Comparison of ENCODE assay signal across 8 cellular contexts in genomic region chr1:27428316-27429028, GRCh38. TPM values are rescaled to one million over a fixed set of nuclear protein-coding genes. Genes with fewer than 3 reads are reported as not detected.
DNase-seq lines count a peak whose midpoint lies in the region; ATAC-seq and TF ChIP-seq lines count a peak whose summit lies in the region.

No MANE protein-coding gene starts in this region.

- no peaks in the 10 kb centered on the region for H3K27me3 ChIP-seq in H7 (ENCODE audit: control insufficient read depth, insufficient read depth, low read length)
- no peaks in the 10 kb centered on the region for H3K27me3 ChIP-seq in vagina

- intact Hi-C loops in vagina (cut with DNase I): no loop called here

- H3K4me3 Mint-ChIP-seq in T-cell (peak overlapping the region; percentile 62 to 74 (median 64)), naive B cell (peak overlapping the region; percentile 57 to 86 (median 76))
- H3K4me3 Mint-ChIP-seq in effector memory CD8-positive, alpha-beta T cell: no peak overlapping the region

- no peak for TF ChIP-seq CTCF in vagina (IDR thresholded peaks at IDR 0.05)

- peaks cover 83% of the 10 kb centered on the region for H3K4me1 ChIP-seq in vagina

- H3K36me3 Mint-ChIP-seq in T-cell: peaks cover 26% of the 10 kb centered on the region
- H3K36me3 Mint-ChIP-seq in effector memory CD8-positive, alpha-beta T cell (ENCODE audit: insufficient read depth): peaks cover 34% of the 10 kb centered on the region
- peaks cover 4 to 7% of the 10 kb centered on the region in 2 donors for H3K36me3 Mint-ChIP-seq in naive B cell

- H3K4me1 Mint-ChIP-seq in T-cell (peaks cover 76 to 82% (median 81%) of the 10 kb centered on the region in 3 donors), naive B cell (peaks cover 59 to 87% (median 68%) of the 10 kb centered on the region in 3 donors)
- H3K4me1 Mint-ChIP-seq in effector memory CD8-positive, alpha-beta T cell (ENCODE audit: low read depth in 2 of 2): peaks cover 32 to 40% of the 10 kb centered on the region in 2 donors

- peak; percentile 55 for DNase-seq in H7
- DNase-seq in T-cell: peak in 1 of 34 experiments; percentile 9
- DNase-seq in effector memory CD8-positive, alpha-beta T cell: no peak
- no peak for DNase-seq in naive B cell
- no peak for DNase-seq in vagina (ENCODE audit: extremely low spot score in 2 of 2)

- H3K36me3 ChIP-seq in H7 (replicated peaks; ENCODE audit: control insufficient read depth, insufficient read depth, low read length) (peaks cover 4% of the 10 kb centered on the region), vagina (peaks cover 0 to 17% of the 10 kb centered on the region in 2 donors)

- POLR2A ChIA-PET in T-cell (lab: Charles Lee): interaction anchor here (0.6 kb wide), 4 partner anchors 9 to 1297 kb away, joined by 3 to 7 read pairs (median 3); no protein-coding TSS in a partner anchor

- H3K9me3 Mint-ChIP-seq in T-cell (no peaks in the 10 kb centered on the region), naive B cell (no peaks in the 10 kb centered on the region)
- H3K9me3 Mint-ChIP-seq in effector memory CD8-positive, alpha-beta T cell: no peaks in the 10 kb centered on the region

- H3K4me3 ChIP-seq in H7 (ENCODE audit: insufficient read depth, low read depth, low read length) (no peak overlapping the region), vagina (peak overlapping the region in 1 of 2 donors; percentile 13)

- H3K27me3 Mint-ChIP-seq in T-cell (no peaks in the 10 kb centered on the region), naive B cell (no peaks in the 10 kb centered on the region)
- H3K27me3 Mint-ChIP-seq in effector memory CD8-positive, alpha-beta T cell: no peaks in the 10 kb centered on the region

- ATAC-seq in T-cell (replicated peaks in 1 of 4) (peak; percentile 22 to 34 (median 30)), naive B cell (ENCODE audit: low read depth in 2 of 2) (peak in 1 of 2 donors; percentile 20), HG03196 (IDR thresholded peaks at IDR 0.05; ENCODE audit: unreplicated experiment) (no peak), GM18909 (IDR thresholded peaks at IDR 0.05; ENCODE audit: poor library complexity, unreplicated experiment) (no peak), GM21576 (IDR thresholded peaks at IDR 0.05; ENCODE audit: unreplicated experiment) (no peak)
- no peak for ATAC-seq in effector memory CD8-positive, alpha-beta T cell (replicated peaks)

- CTCF ChIA-PET in T-cell (lab: Charles Lee): interaction anchor here (0.5 to 2.2 kb wide), 10 partner anchors 14 to 301 kb away, joined by 3 to 10 read pairs (median 4); no protein-coding TSS in a partner anchor

- no peak for TF ChIP-seq POLR2A in vagina (IDR thresholded peaks at IDR 0.05)

- H3K27ac ChIP-seq in vagina: peak overlapping the region; percentile 69

- H3K27ac Mint-ChIP-seq in T-cell (peak overlapping the region; percentile 88 to 94), naive B cell (peak overlapping the region; percentile 86 to 98 (median 94))
- H3K27ac Mint-ChIP-seq in effector memory CD8-positive, alpha-beta T cell: peak overlapping the region; percentile 66 to 83

- no peaks in the 10 kb centered on the region for H3K9me3 ChIP-seq in vagina

RNA-seq across cellular contexts. Expression of gene GPR3, which starts 36.0 kb away (rescaled TPM):
- total RNA-seq in H7 (2014; rRNA removed; shearing (Covaris generic)): 5.8 and 8.5 TPM in 2 replicates
- under 1 TPM in 2 of 5 donors, not detected in 3; 0.21 to 0.35 TPM for total RNA-seq in T-cell
- polyA plus RNA-seq in naive B cell (ENCODE audit: low read depth in 6 of 6): under 1 TPM in 4 of 6 donors, not detected in 2; 0.12 to 0.64 (median 0.35) TPM
- total RNA-seq in vagina: 0.74 TPM

RNA-seq across cellular contexts. Expression of gene CD164L2, which starts 45.3 kb away (rescaled TPM):
- total RNA-seq in H7 (2014; rRNA removed; shearing (Covaris generic)): 1.7 and 3.8 TPM in 2 replicates
- not detected for total RNA-seq in T-cell
- polyA plus RNA-seq in naive B cell (ENCODE audit: low read depth in 6 of 6): not detected
- 7.6 TPM for total RNA-seq in vagina

RNA-seq across cellular contexts. Expression of gene FCN3, which starts 53.8 kb away (rescaled TPM):
- 0.14 TPM in 1 of 2 replicates, not detected in the other for total RNA-seq in H7 (2014; rRNA removed; shearing (Covaris generic))
- total RNA-seq in T-cell: under 1 TPM in 3 of 5 donors, not detected in 2; 0.26 to 0.44 (median 0.38) TPM
- polyA plus RNA-seq in naive B cell (ENCODE audit: low read depth in 6 of 6): not detected
- total RNA-seq in vagina: 1.7 TPM

Comparison
In these comparisons a context has a peak if more than half of its experiments do, and no peak if none do; other contexts are left out.
1. ATAC-seq: peak in T-cell (4 of 4); none in effector memory CD8-positive, alpha-beta T cell (single experiment), HG03196 (single experiment), GM18909 (single experiment) and GM21576 (single experiment).
2. H3K4me3 Mint-ChIP-seq: peak in T-cell (3 of 3) and naive B cell (8 of 8); none in effector memory CD8-positive, alpha-beta T cell (0 of 2).
3. Peak in every context shown above with its lines, with median percentiles within 50 percentile points of each other: H3K27ac Mint-ChIP-seq.